13 cellular contexts compared by ENCODE assay signal in the genomic region with DNA sequence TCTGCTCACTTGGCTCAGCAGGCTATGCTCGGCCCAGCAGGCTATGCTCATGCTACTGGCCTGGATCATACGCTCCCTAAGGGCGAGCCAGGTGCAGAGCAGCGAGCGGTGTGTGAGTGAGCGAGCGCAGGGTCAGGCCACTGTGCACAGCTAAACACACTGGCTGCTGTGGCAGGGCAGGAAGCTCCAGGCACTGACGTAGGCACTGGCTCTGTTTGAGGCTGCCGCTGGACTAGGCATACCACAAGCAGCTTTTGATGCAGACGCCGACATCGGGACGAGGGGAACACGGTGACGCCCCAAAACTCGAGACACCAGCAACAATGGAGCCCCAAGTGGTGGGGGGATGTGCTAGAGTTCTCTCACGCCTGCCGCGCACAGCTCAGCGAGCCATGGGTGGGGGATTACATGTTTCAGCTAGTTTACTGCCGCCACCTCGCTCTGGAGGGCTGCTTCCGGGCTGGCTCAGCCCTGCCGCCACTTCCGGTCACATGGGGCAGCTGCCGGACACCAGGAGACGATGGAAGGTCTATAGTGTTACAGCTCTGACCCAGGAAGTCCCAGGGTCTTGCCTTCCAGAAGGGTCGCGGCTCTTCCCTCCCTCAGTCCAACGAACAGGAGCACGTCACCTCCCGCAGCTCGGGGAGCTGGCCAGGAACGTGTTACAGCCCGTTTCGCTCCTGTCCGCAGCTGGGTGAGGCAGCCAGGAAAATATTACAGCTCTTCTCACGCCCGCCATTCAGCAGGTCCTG.
DNase-seq lines count a peak whose midpoint lies in the region; ATAC-seq and TF ChIP-seq lines count a peak whose summit lies in the region.
"Had no signal": no experiment of that assay in that cellular context is flagged by ENCODE, and none has a peak within 500 bp of the region (broad histone marks: within the 10 kb centered on the region; RNA-seq: fewer than 3 reads in every experiment).

No MANE protein-coding gene starts in this region.

- H3K27me3 ChIP-seq in PC-9 (ENCODE audit: insufficient read depth, low read depth) (no peaks in the 10 kb centered on the region), right lobe of liver (no peaks in the 10 kb centered on the region)
- H3K27me3 ChIP-seq: BLaER1 treated with 17β-estradiol and CSF1 and Interleukin-3, amounts not matched to agents 10 nM and 100 nM had no signal

- H3K9me2 ChIP-seq in PC-9 (ENCODE audit: insufficient read depth) = no peaks in the 10 kb centered on the region

- no peak for TF ChIP-seq POLR2A in right lobe of liver (IDR thresholded peaks at IDR 0.05)

- H3K27ac ChIP-seq in PC-9 (no peak overlapping the region), right lobe of liver (no peak overlapping the region)
- H3K27ac ChIP-seq: BLaER1 treated with 17β-estradiol and CSF1 and Interleukin-3, amounts not matched to agents 10 nM and 100 nM; coronary artery had no signal

- H3K79me2 ChIP-seq in PC-9 (ENCODE audit: low read depth) = no peaks in the 10 kb centered on the region

- TF ChIP-seq CTCF in PC-9 (conservative IDR thresholded peaks at IDR 0.05) (no peak), right lobe of liver (IDR thresholded peaks at IDR 0.05) (no peak)

- WGBS in right lobe of liver (ENCODE audit: insufficient coverage, low coverage, low lambda C conversion rate, missing lambda C conversion rate) = 82% methylated on average over 8 of the region's 39 CpGs

- intact Hi-C loops in PC-9 (cut with micrococcal nuclease; ENCODE audit: unreplicated experiment) = no loop called here
- intact Hi-C loops in right lobe of liver (cut with DNase I) = no loop called here

- H3K4me1 ChIP-seq in PC-9 (replicated peaks; ENCODE audit: insufficient read depth) = no peaks in the 10 kb centered on the region
- no peaks in the 10 kb centered on the region for H3K4me1 ChIP-seq in right lobe of liver
- H3K4me1 ChIP-seq: BLaER1 treated with 17β-estradiol and CSF1 and Interleukin-3, amounts not matched to agents 10 nM and 100 nM had no signal

- ATAC-seq in right lobe of liver (peak in 2 of 4 donors; percentile 17 to 29), HG03039 (IDR thresholded peaks at IDR 0.05; ENCODE audit: unreplicated experiment) (no peak), GM21723 (IDR thresholded peaks at IDR 0.05; ENCODE audit: unreplicated experiment) (no peak)

- no peaks in the 10 kb centered on the region for H4K20me1 ChIP-seq in PC-9 (ENCODE audit: insufficient read depth)
- H4K20me1 ChIP-seq: BLaER1 treated with 17β-estradiol and CSF1 and Interleukin-3, amounts not matched to agents 10 nM and 100 nM had no signal

- no peaks in the 10 kb centered on the region; the same call in none of the 2 replicates for H3K9me3 ChIP-seq in PC-9 (ENCODE audit: insufficient read depth, low read depth)
- no peaks in the 10 kb centered on the region for H3K9me3 ChIP-seq in right lobe of liver

- POLR2A ChIA-PET in PC-9 (lab: Charles Lee; ENCODE audit: unreplicated experiment) = no interaction called here

- peak; percentile 89 for DNase-seq in Daoy (ENCODE audit: low read depth)
- DNase-seq in NCI-H1417 treated with DMSO at 0.1 percent for 48 hours (lab: John Stamatoyannopoulos, UW) = peak; percentile 51
- peak in 1 of 2 experiments; percentile 4 for DNase-seq in PC-9
- DNase-seq in right lobe of liver = peak in 2 of 3 donors; percentile 14 to 56
- no peak for DNase-seq in effector CD8-positive, alpha-beta T cell (lab: John Stamatoyannopoulos, UW)
- DNase-seq in NCI-H2107 (lab: John Stamatoyannopoulos, UW) = no peak
- DNase-seq: activated B cell treated with CpG ODN at 0.5 μM for 24 hours, naive B cell, SHP77 treated with DMSO at 0.1 percent for 48 hours had no signal

- no peaks in the 10 kb centered on the region for H3K36me3 ChIP-seq in PC-9 (ENCODE audit: low read depth)
- no peaks in the 10 kb centered on the region for H3K36me3 ChIP-seq in right lobe of liver
- H3K36me3 ChIP-seq: BLaER1 treated with 17β-estradiol and CSF1 and Interleukin-3, amounts not matched to agents 10 nM and 100 nM had no signal

- peak overlapping the region; percentile 54 for H3K4me2 ChIP-seq in PC-9
- H3K4me2 ChIP-seq: BLaER1 treated with 17β-estradiol and CSF1 and Interleukin-3, amounts not matched to agents 10 nM and 100 nM had no signal

- H2AFZ ChIP-seq in PC-9 = peak overlapping the region; percentile 86

- H3K4me3 ChIP-seq in PC-9 = peak overlapping the region; percentile 49
- H3K4me3 ChIP-seq in right lobe of liver = no peak overlapping the region
- H3K4me3 ChIP-seq: BLaER1 treated with 17β-estradiol and CSF1 and Interleukin-3, amounts not matched to agents 10 nM and 100 nM; coronary artery had no signal

- H3F3A ChIP-seq in PC-9 (ENCODE audit: insufficient read depth, low read depth) = no peaks in the 10 kb centered on the region

- CTCF ChIA-PET in PC-9 (lab: Charles Lee) = no interaction called here

- BruUV-seq in PC-9 (replicated peaks; lab: Mats Ljungman, UMichigan) = TSS peak; percentile 89

Comparison
In these comparisons a context has a peak if more than half of its experiments do, and no peak if none do; other contexts are left out.
1. DNase-seq: peak in Daoy (single experiment), NCI-H1417 treated with DMSO at 0.1 percent for 48 hours (single experiment) and right lobe of liver (2 of 3); none in effector CD8-positive, alpha-beta T cell (single experiment) and NCI-H2107 (single experiment).